In the genomic region with DNA sequence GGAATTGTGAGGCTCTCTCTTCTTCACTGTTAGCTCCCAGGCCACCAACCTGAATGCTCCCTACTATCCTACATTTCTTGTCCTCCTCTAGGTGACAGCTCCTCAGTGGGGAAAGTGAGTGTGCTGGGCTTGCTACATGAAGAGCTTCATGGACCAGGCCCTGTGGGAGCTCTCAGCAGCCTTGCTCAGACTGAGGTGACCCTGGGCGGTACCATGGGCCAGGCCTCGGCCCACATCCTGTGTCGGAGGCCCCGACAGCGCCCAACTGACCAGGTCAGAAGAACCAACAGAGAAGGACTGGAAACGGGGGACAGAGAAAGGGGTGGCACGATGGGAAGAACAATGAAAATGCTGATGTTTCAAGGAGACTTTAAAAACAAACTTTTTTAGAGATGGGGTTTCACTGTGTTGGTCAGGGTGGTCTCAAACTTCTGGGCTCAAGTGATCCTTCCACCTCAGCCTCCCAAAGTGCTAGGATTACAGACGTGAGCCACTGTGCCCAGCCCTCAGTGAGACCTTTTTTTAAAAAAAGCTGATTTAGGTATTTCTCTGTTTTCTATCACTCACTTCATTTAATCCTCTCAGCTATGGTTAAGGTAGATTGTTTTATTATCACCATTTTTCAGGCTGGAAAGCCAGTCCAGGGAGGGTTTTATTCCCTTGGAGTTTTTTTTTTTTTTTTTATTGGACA, we compare ENCODE assay signal across 1 cellular context.
A peak's percentile ranks its signal among the peaks of the same experiment; 100 is the strongest.
TF ChIP-seq lines count a peak whose summit lies in the region.

No MANE protein-coding gene starts in this region.

TF ChIP-seq in A549, 52 proteins besides CTCF, POLR2A, EP300 and RAD21:
- no peak for TF ChIP-seq ZFP36 (IDR thresholded peaks at IDR 0.05; ENCODE audit: borderline replicate concordance, partially characterized antibody)
- no peak for TF ChIP-seq NPAS2 (CRISPR knock-in tag; IDR thresholded peaks at IDR 0.05; ENCODE audit: borderline replicate concordance)
- no peak for TF ChIP-seq PHF8 (IDR thresholded peaks at IDR 0.05; ENCODE audit: borderline replicate concordance, low read depth)
- TF ChIP-seq MAFK (IDR thresholded peaks at IDR 0.05; ENCODE audit: partially characterized antibody) = peak; percentile 48
